ENCODE assay signal across 16 cellular contexts in genomic region chr4:94413085-94413685, GRCh38. TPM values are rescaled to one million over a fixed set of nuclear protein-coding genes. Genes with fewer than 3 reads are reported as not detected.
A peak's percentile ranks its signal among the peaks of the same experiment; 100 is the strongest.
DNase-seq lines count a peak whose midpoint lies in the region; ATAC-seq, FAIRE-seq and TF ChIP-seq lines count a peak whose summit lies in the region.
"Had no signal": no experiment of that assay in that cellular context is flagged by ENCODE, and none has a peak within 500 bp of the region (broad histone marks: within the 10 kb centered on the region; RNA-seq: fewer than 3 reads in every experiment).

No MANE protein-coding gene starts in this region.

- H4K20me1 ChIP-seq in IMR-90 (ENCODE audit: insufficient read depth, low read length): no peaks in the 10 kb centered on the region

- H3K27me3 ChIP-seq in IMR-90 (ENCODE audit: control insufficient read depth, insufficient read depth, low read length): no peaks in the 10 kb centered on the region
- H3K27me3 ChIP-seq: body of pancreas had no signal

- in situ Hi-C loops in IMR-90 (cut with MboI; ENCODE audit: low sequenced_read_pairs): loop anchor here (25.0 kb wide), 1 partner anchor 699 kb away; no protein-coding TSS in a partner anchor

- TF ChIP-seq RAD21 in IMR-90 (IDR thresholded peaks at IDR 0.05; ENCODE audit: low read length): no peak

- no peaks in the 10 kb centered on the region for H3K36me3 Mint-ChIP-seq in osteocyte (ENCODE audit: unreplicated experiment)
- no peaks in the 10 kb centered on the region for H3K36me3 Mint-ChIP-seq in activated T-cell treated with anti-CD3 and anti-CD28 coated beads, Interleukin-2, amount 50 U/mL, for 4 hours (ENCODE audit: insufficient read depth)
- H3K36me3 Mint-ChIP-seq: natural killer cell treated with Interleukin-12 subunit alpha and Interleukin-12 subunit beta and Interleukin-15 and Interleukin-18, amount 100 ng/mL, for 72 hours; stimulated activated memory B cell treated with anti-CD40 and anti-IgM and Interleukin-4, amounts not matched to agents 10 μg/mL and 1 μg/mL and 100 μg/mL, for 72 hours had no signal

- H3K56ac ChIP-seq in IMR-90 (ENCODE audit: extremely low read depth, insufficient read depth, low read length): no peak overlapping the region

- H3K79me1 ChIP-seq in IMR-90 (ENCODE audit: low read depth in 1 of 2, low read length in 2 of 2): no peaks in the 10 kb centered on the region

- dilution Hi-C loops in IMR-90 (cut with HindIII; ENCODE audit: low sequenced_read_pairs, unreplicated experiment): no loop called here

- FAIRE-seq in endometrium (lab: Jason Lieb, UNC): peak; percentile 91

- no peak overlapping the region for H2BK20ac ChIP-seq in IMR-90 (ENCODE audit: low read depth, low read length)

- H3K9ac ChIP-seq in IMR-90 (ENCODE audit: low read depth, low read length): no peak overlapping the region

- POLR2A ChIA-PET in IMR-90 (lab: Charles Lee; ENCODE audit: unreplicated experiment): interaction anchor here (0.6 to 0.7 kb wide), 2 partner anchors 39 to 118 kb away, joined by 3 read pairs; no protein-coding TSS in a partner anchor

- intact Hi-C loops in IMR-90 (cut with micrococcal nuclease): no loop called here

- H2BK120ac ChIP-seq in IMR-90 (ENCODE audit: low read depth, low read length): no peak overlapping the region

- TF ChIP-seq POLR2A in IMR-90 (IDR thresholded peaks at IDR 0.05; ENCODE audit: low read depth, low read length): no peak

- no peaks in the 10 kb centered on the region for H3K27me3 Mint-ChIP-seq in osteocyte (ENCODE audit: unreplicated experiment)
- H3K27me3 Mint-ChIP-seq in activated T-cell treated with anti-CD3 and anti-CD28 coated beads, Interleukin-2, amount 50 U/mL, for 4 hours (ENCODE audit: low read depth): peaks cover 18% of the 10 kb centered on the region

- peak; percentile 61 for ATAC-seq in IMR-90 (ENCODE audit: low read depth)
- no peak for ATAC-seq in activated T-cell treated with anti-CD3 and anti-CD28 coated beads, Interleukin-2, amount 50 U/mL, for 4 hours
- ATAC-seq: natural killer cell treated with Interleukin-12 subunit alpha and Interleukin-12 subunit beta and Interleukin-15 and Interleukin-18, amount 100 ng/mL, for 72 hours; stimulated activated memory B cell treated with anti-CD40 and anti-IgM and Interleukin-4, amounts not matched to agents 10 μg/mL and 1 μg/mL and 100 μg/mL, for 72 hours had no signal

- no peak overlapping the region for H4K5ac ChIP-seq in IMR-90 (ENCODE audit: low read depth, low read length)

- no peak overlapping the region for H3K4ac ChIP-seq in IMR-90 (ENCODE audit: low read depth, low read length)

- H3K27ac Mint-ChIP-seq in osteocyte (ENCODE audit: unreplicated experiment): peak overlapping the region; percentile 71
- H3K27ac Mint-ChIP-seq: natural killer cell treated with Interleukin-12 subunit alpha and Interleukin-12 subunit beta and Interleukin-15 and Interleukin-18, amount 100 ng/mL, for 72 hours; stimulated activated memory B cell treated with anti-CD40 and anti-IgM and Interleukin-4, amounts not matched to agents 10 μg/mL and 1 μg/mL and 100 μg/mL, for 72 hours had no signal

- H4K8ac ChIP-seq in IMR-90 (ENCODE audit: low read depth in 2 of 2, low read length in 2 of 2): no peak overlapping the region

- CTCF ChIA-PET in IMR-90 (lab: Yijun Ruan, JAX): no interaction called here

- peak overlapping the region; percentile 3; the same call in 1 of the 2 replicates for H3K18ac ChIP-seq in IMR-90 (ENCODE audit: low read depth, low read length)

- H2AK5ac ChIP-seq in IMR-90 (ENCODE audit: low read depth, low read length): no peak overlapping the region

- peaks cover 3% of the 10 kb centered on the region; the same call in 1 of the 2 replicates for H3K9me3 ChIP-seq in IMR-90 (ENCODE audit: control insufficient read depth, insufficient read depth, low read length)
- H3K9me3 ChIP-seq: body of pancreas had no signal

- no peak overlapping the region for H4K91ac ChIP-seq in IMR-90 (ENCODE audit: insufficient read depth, low read depth, low read length)

- DNase-seq in AG09309 (ENCODE audit: low read depth): peak; percentile 53
- peak; percentile 26 for DNase-seq in IMR-90
- no peak for DNase-seq in osteocyte (ENCODE audit: extremely low spot score, unreplicated experiment)
- DNase-seq in OCI-M2 (lab: John Stamatoyannopoulos, UW; ENCODE audit: unreplicated experiment): no peak
- DNase-seq in hippocampal formation (lab: John Stamatoyannopoulos, UW): no peak
- DNase-seq in glomerular visceral epithelial cell (ENCODE audit: extremely low spot score): no peak
- no peak for DNase-seq in activated T-cell treated with anti-CD3 and anti-CD28 coated beads, Interleukin-2, amount 50 U/mL, for 4 hours
- DNase-seq: activated CD8-positive, alpha-beta memory T cell treated with anti-CD3 and anti-CD28 coated beads for 24 hours; Kasumi-1; NCI-H146; retina had no signal

- peak overlapping the region; percentile 98 for H3K4me2 ChIP-seq in IMR-90 (ENCODE audit: low read depth, low read length)

- H3K4me3 ChIP-seq in AG09309 (ENCODE audit: control insufficient read depth, low read depth, low read length) (no peak overlapping the region), IMR-90 (ENCODE audit: insufficient read depth, low read depth, low read length) (no peak overlapping the region)
- H3K4me3 ChIP-seq: body of pancreas had no signal

- H3K9me1 ChIP-seq in IMR-90 (ENCODE audit: insufficient read depth, low read length): no peaks in the 10 kb centered on the region; the same call in 1 of the 2 replicates

- H3K4me3 Mint-ChIP-seq in osteocyte (ENCODE audit: unreplicated experiment): peak overlapping the region; percentile 2
- H3K4me3 Mint-ChIP-seq in activated T-cell treated with anti-CD3 and anti-CD28 coated beads, Interleukin-2, amount 50 U/mL, for 4 hours: no peak overlapping the region
- H3K4me3 Mint-ChIP-seq: natural killer cell treated with Interleukin-12 subunit alpha and Interleukin-12 subunit beta and Interleukin-15 and Interleukin-18, amount 100 ng/mL, for 72 hours; stimulated activated memory B cell treated with anti-CD40 and anti-IgM and Interleukin-4, amounts not matched to agents 10 μg/mL and 1 μg/mL and 100 μg/mL, for 72 hours had no signal

- no peak overlapping the region for H2AFZ ChIP-seq in IMR-90 (replicated peaks; ENCODE audit: low read length, poor library complexity)

- no peak overlapping the region; the same call in 1 of the 2 replicates for H3K23ac ChIP-seq in IMR-90 (ENCODE audit: low read depth, low read length)

- peaks cover 16% of the 10 kb centered on the region for H3K9me3 Mint-ChIP-seq in osteocyte (ENCODE audit: unreplicated experiment)
- no peaks in the 10 kb centered on the region for H3K9me3 Mint-ChIP-seq in activated T-cell treated with anti-CD3 and anti-CD28 coated beads, Interleukin-2, amount 50 U/mL, for 4 hours
- H3K9me3 Mint-ChIP-seq: natural killer cell treated with Interleukin-12 subunit alpha and Interleukin-12 subunit beta and Interleukin-15 and Interleukin-18, amount 100 ng/mL, for 72 hours had no signal

- no peak for TF ChIP-seq CTCF in AG09309 (IDR thresholded peaks at IDR 0.05; ENCODE audit: control insufficient read depth, insufficient read depth, low read depth, low read length, missing control alignments)
- no peak for TF ChIP-seq CTCF in IMR-90 (conservative IDR thresholded peaks at IDR 0.05; ENCODE audit: low read depth, low read length)
- no peak for TF ChIP-seq CTCF in osteocyte (IDR thresholded peaks at IDR 0.05)

- WGBS in IMR-90 (ENCODE audit: extremely low coverage in 2 of 2, insufficient read length in 1 of 2), 2 experiments: no CpG with 5 or more reads among the region's 2 CpGs

- peaks cover 56% of the 10 kb centered on the region for H3K4me1 Mint-ChIP-seq in osteocyte (ENCODE audit: unreplicated experiment)
- no peaks in the 10 kb centered on the region for H3K4me1 Mint-ChIP-seq in activated T-cell treated with anti-CD3 and anti-CD28 coated beads, Interleukin-2, amount 50 U/mL, for 4 hours (ENCODE audit: low read depth)
- H3K4me1 Mint-ChIP-seq: stimulated activated memory B cell treated with anti-CD40 and anti-IgM and Interleukin-4, amounts not matched to agents 10 μg/mL and 1 μg/mL and 100 μg/mL, for 72 hours had no signal

- H3K4me1 ChIP-seq in IMR-90 (ENCODE audit: control insufficient read depth, insufficient read depth, low read length): peaks cover 5% of the 10 kb centered on the region; the same call in 1 of the 2 replicates

- H3K36me3 ChIP-seq in IMR-90 (ENCODE audit: control insufficient read depth, insufficient read depth, low read length): no peaks in the 10 kb centered on the region

- no peak overlapping the region for H2BK15ac ChIP-seq in IMR-90 (ENCODE audit: low read depth, low read length)

- BruUV-seq in IMR-90 (replicated peaks; lab: Mats Ljungman, UMichigan): no TSS peak

- H2AK9ac ChIP-seq in IMR-90 (replicated peaks; ENCODE audit: low read depth, low read length, poor library complexity): no peak overlapping the region

- no peak overlapping the region for H2BK5ac ChIP-seq in IMR-90 (ENCODE audit: low read depth, low read length, poor library complexity, severe bottlenecking)

- H3K27ac ChIP-seq in IMR-90 (ENCODE audit: insufficient read depth, low read length): 0 out of 2 replicates have a peak overlapping the region, but pooled peaks have one; percentile 23
- H3K27ac ChIP-seq: HL-60 had no signal

- H3K14ac ChIP-seq in IMR-90 (replicated peaks; ENCODE audit: low read depth, low read length): no peak overlapping the region

TF ChIP-seq in IMR-90, 13 proteins besides CTCF, POLR2A, EP300 and RAD21 (continues in another document):
- no peak for TF ChIP-seq USF2 (IDR thresholded peaks at IDR 0.05; ENCODE audit: low read depth, low read length)
- no peak for TF ChIP-seq NFE2L2 (IDR thresholded peaks at IDR 0.05; ENCODE audit: low read depth, low read length)
- TF ChIP-seq MXI1 (IDR thresholded peaks at IDR 0.05; ENCODE audit: borderline replicate concordance, low read depth, low read length): no peak
- TF ChIP-seq RCOR1 (IDR thresholded peaks at IDR 0.05; ENCODE audit: insufficient replicate concordance, low read length): no peak
- TF ChIP-seq FOS (IDR thresholded peaks at IDR 0.05; ENCODE audit: low read depth, low read length): no peak
- TF ChIP-seq CHD1 (IDR thresholded peaks at IDR 0.05; ENCODE audit: low read depth, low read length): no peak
- no peak for TF ChIP-seq SMC3 (IDR thresholded peaks at IDR 0.05; ENCODE audit: low read depth, low read length)

RNA-seq across cellular contexts. Expression of gene PDLIM5, which starts 38.6 kb away (rescaled TPM):
- total RNA-seq in IMR-90 (2012; rRNA removed) (159 and 188 TPM in 2 replicates), osteocyte (301 and 324 TPM in 2 replicates)
- 96.5 and 98.9 TPM in 2 replicates for polyA plus RNA-seq in IMR-90 (2012; rRNA removed)
- polyA plus RNA-seq in IMR-90 (2012; cell fraction: cytosol; rRNA removed): 50.8 and 51.2 TPM in 2 replicates
- 53.9 and 106 TPM in 2 replicates for polyA plus RNA-seq in IMR-90 (2012; cell fraction: nucleus; rRNA removed; ENCODE audit: low replicate concordance)
- 10 to 100 TPM; 23.2 to 26.8 (median 25.7) TPM for total RNA-seq in activated T-cell treated with anti-CD3 and anti-CD28 coated beads, Interleukin-2, amount 50 U/mL, for 4 hours

Comparison
In these comparisons a context has a peak if more than half of its experiments do, and no peak if none do; other contexts are left out.
1. DNase-seq: peak in AG09309 (single experiment) and IMR-90 (single experiment); none in osteocyte (single experiment), OCI-M2 (single experiment), hippocampal formation (0 of 2), glomerular visceral epithelial cell (single experiment) and activated T-cell treated with anti-CD3 and anti-CD28 coated beads, Interleukin-2, amount 50 U/mL, for 4 hours (single experiment).